ENCODE assay signal across 1 cellular context in the genomic region with DNA sequence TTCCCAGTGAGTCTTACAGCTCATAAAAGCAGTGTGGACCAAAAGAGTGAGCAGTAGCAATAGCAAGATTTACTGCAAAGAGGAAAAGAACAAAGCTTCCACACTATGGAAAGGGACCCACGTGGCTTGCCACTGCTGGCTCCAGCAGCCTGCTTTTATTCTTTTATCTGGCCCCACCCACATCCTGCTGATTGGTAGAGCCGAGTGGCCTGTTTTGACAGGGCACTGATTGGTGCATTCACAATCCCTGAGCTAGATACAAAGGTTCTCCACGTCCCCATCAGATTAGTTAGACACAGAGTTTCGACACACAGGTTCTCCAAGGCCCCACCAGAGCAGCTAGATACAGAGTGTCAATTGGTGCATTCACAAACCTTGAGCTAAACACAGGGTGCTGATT. TPM values are rescaled to one million over a fixed set of nuclear protein-coding genes. Genes with fewer than 3 reads are reported as not detected.
"Had no signal": no experiment of that assay in that cellular context is flagged by ENCODE, and none has a peak within 500 bp of the region (broad histone marks: within the 10 kb centered on the region; RNA-seq: fewer than 3 reads in every experiment).

No MANE protein-coding gene starts in this region.

RNA-seq across cellular contexts. Expression of a gene that starts 12.5 kb away (rescaled TPM):
- total RNA-seq: SJCRH30 had no signal
